ENCODE assay signal across 16 cellular contexts in the genomic region with DNA sequence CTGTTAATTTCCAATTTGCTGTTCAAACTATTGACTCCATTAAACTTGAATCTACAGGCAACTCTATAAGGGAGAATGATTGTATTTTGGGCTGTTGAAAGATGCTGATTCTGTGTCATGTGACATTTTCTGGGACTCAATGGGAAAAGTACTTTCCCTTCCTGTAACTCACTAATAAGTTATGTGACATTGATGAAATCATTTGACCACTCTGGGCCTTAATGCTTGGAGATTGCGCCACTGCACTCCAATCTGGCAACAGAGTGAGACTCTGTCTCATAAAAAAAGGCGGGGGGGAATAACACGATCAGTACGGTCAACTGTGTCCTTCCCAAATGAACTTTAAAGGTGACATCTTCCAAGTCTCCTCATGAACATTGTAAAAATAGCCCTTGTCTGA.
DNase-seq lines count a peak whose midpoint lies in the region; ATAC-seq and TF ChIP-seq lines count a peak whose summit lies in the region.
"Had no signal": no experiment of that assay in that cellular context is flagged by ENCODE, and none has a peak within 500 bp of the region (broad histone marks: within the 10 kb centered on the region; RNA-seq: fewer than 3 reads in every experiment).

No MANE protein-coding gene starts in this region.

- no peak overlapping the region for H3K4me3 Mint-ChIP-seq in progenitor cell of endocrine pancreas (ENCODE audit: low read depth)
- H3K4me3 Mint-ChIP-seq: B cell; CD4-positive, CD25-positive, alpha-beta regulatory T cell; HFFc6 had no signal

- peak; percentile 38 for ATAC-seq in lung (ENCODE audit: insufficient read depth, low FRiP score)
- ATAC-seq: HepG2 had no signal

- WGBS in lung, 2 donors: 87 to 92% methylated on average over 4 of the region's 4 CpGs

- H3K36me3 ChIP-seq in lung (ENCODE audit: control insufficient read depth in 2 of 2, insufficient read depth in 2 of 2, low read length in 2 of 2): no peaks in the 10 kb centered on the region

- no peaks in the 10 kb centered on the region for H3K27me3 ChIP-seq in lung (ENCODE audit: control insufficient read depth, insufficient read depth)

- peak; percentile 2 for DNase-seq in AG10803 (ENCODE audit: low read depth)
- peak; percentile 20 for DNase-seq in M059J (ENCODE audit: low read depth)
- no peak for DNase-seq in caudate nucleus (lab: John Stamatoyannopoulos, UW)
- no peak for DNase-seq in lung (ENCODE audit: low spot score)
- DNase-seq in Ammon's horn (ENCODE audit: low spot score): no peak
- DNase-seq in HuH-7 (ENCODE audit: low spot score): no peak
- no peak for DNase-seq in progenitor cell of endocrine pancreas (ENCODE audit: low spot score, unreplicated experiment)
- DNase-seq in SHP77 treated with DMSO at 0.1 percent for 48 hours (lab: John Stamatoyannopoulos, UW): no peak
- DNase-seq: CD4-positive, CD25-positive, alpha-beta regulatory T cell; HFFc6; NCI-H1417 treated with DMSO at 0.1 percent for 48 hours; NCI-H1930; NCI-H748 treated with DMSO at 0.1 percent for 48 hours; PC-9 had no signal

- H3K27ac Mint-ChIP-seq in progenitor cell of endocrine pancreas: no peak overlapping the region
- H3K27ac Mint-ChIP-seq: B cell; CD4-positive, CD25-positive, alpha-beta regulatory T cell; HFFc6 had no signal

- no peaks in the 10 kb centered on the region for H3K36me3 Mint-ChIP-seq in progenitor cell of endocrine pancreas (ENCODE audit: insufficient read depth)
- H3K36me3 Mint-ChIP-seq: CD4-positive, CD25-positive, alpha-beta regulatory T cell had no signal

- H3K27ac ChIP-seq in caudate nucleus (ENCODE audit: low read depth, low read length) (peak overlapping the region; percentile 39), lung (ENCODE audit: low read depth in 1 of 2, low read length in 1 of 2) (no peak overlapping the region)
- H3K27ac ChIP-seq: PC-9 had no signal

- peaks cover 3% of the 10 kb centered on the region for H3K27me3 Mint-ChIP-seq in progenitor cell of endocrine pancreas
- H3K27me3 Mint-ChIP-seq: B cell; CD4-positive, CD25-positive, alpha-beta regulatory T cell had no signal

- H3K9me3 ChIP-seq in lung (ENCODE audit: control insufficient read depth in 2 of 2, insufficient read depth in 1 of 2, low read length in 1 of 2): no peaks in the 10 kb centered on the region

- H3K4me1 Mint-ChIP-seq in progenitor cell of endocrine pancreas (ENCODE audit: low read depth): peaks cover 12% of the 10 kb centered on the region
- H3K4me1 Mint-ChIP-seq: B cell had no signal

- no peaks in the 10 kb centered on the region for H3K9me3 Mint-ChIP-seq in progenitor cell of endocrine pancreas (ENCODE audit: low read depth)
- H3K9me3 Mint-ChIP-seq: CD4-positive, CD25-positive, alpha-beta regulatory T cell; HFFc6 had no signal

- no peaks in the 10 kb centered on the region for H3K4me1 ChIP-seq in lung (ENCODE audit: control insufficient read depth in 2 of 2, insufficient read depth in 2 of 2, low read length in 2 of 2)

- TF ChIP-seq CTCF in AG10803 (conservative IDR thresholded peaks at IDR 0.05; ENCODE audit: low read length) (no peak), lung (IDR thresholded peaks at IDR 0.05; ENCODE audit: control extremely low read depth, extremely low read depth) (no peak), progenitor cell of endocrine pancreas (IDR thresholded peaks at IDR 0.05; ENCODE audit: unreplicated experiment) (no peak)

- H3K4me3 ChIP-seq in AG10803 (ENCODE audit: low read length) (no peak overlapping the region), lung (no peak overlapping the region)
- H3K4me3 ChIP-seq: PC-9 had no signal

Comparison
In these comparisons a context has a peak if more than half of its experiments do, and no peak if none do; other contexts are left out.
1. DNase-seq: peak in AG10803 (single experiment) and M059J (single experiment); none in caudate nucleus (0 of 61), lung (single experiment), Ammon's horn (single experiment), HuH-7 (single experiment), progenitor cell of endocrine pancreas (single experiment) and SHP77 treated with DMSO at 0.1 percent for 48 hours (single experiment).